16 cellular contexts compared by ENCODE assay signal in genomic region chr1:30314591-30314990, GRCh38.
A peak's percentile ranks its signal among the peaks of the same experiment; 100 is the strongest.
DNase-seq lines count a peak whose midpoint lies in the region; ATAC-seq and TF ChIP-seq lines count a peak whose summit lies in the region.
"Had no signal": no experiment of that assay in that cellular context is flagged by ENCODE, and none has a peak within 500 bp of the region (broad histone marks: within the 10 kb centered on the region; RNA-seq: fewer than 3 reads in every experiment).

No MANE protein-coding gene starts in this region.

- H3K27ac Mint-ChIP-seq in endodermal cell (peak overlapping the region; percentile 22), neural progenitor cell (no peak overlapping the region)
- H3K27ac Mint-ChIP-seq: CD4-positive, CD25-positive, alpha-beta regulatory T cell; GM23338 had no signal

- H3K4me2 ChIP-seq in BLaER1 (peak overlapping the region; percentile 55), neural progenitor cell (no peak overlapping the region)
- H3K4me2 ChIP-seq: GM23338 had no signal

- H2AFZ ChIP-seq in neural progenitor cell (replicated peaks), result no peak overlapping the region
- H2AFZ ChIP-seq: GM23338 had no signal

- H3K27me3 Mint-ChIP-seq in endodermal cell (ENCODE audit: insufficient read depth), result no peaks in the 10 kb centered on the region
- peaks cover 13% of the 10 kb centered on the region for H3K27me3 Mint-ChIP-seq in neural progenitor cell (ENCODE audit: insufficient read depth, low read depth)

- no peaks in the 10 kb centered on the region for H3K79me2 ChIP-seq in neural progenitor cell (ENCODE audit: low read depth)

- H3K4me1 ChIP-seq in BLaER1 (peaks cover 81% of the 10 kb centered on the region), endodermal cell (ENCODE audit: control insufficient read depth, insufficient read depth, low read length) (no peaks in the 10 kb centered on the region), neural progenitor cell (no peaks in the 10 kb centered on the region)
- H3K4me1 ChIP-seq: Caco-2 had no signal

- ATAC-seq in GM21786 (IDR thresholded peaks at IDR 0.05; ENCODE audit: unreplicated experiment), result no peak
- no peak for ATAC-seq in HG02798 (IDR thresholded peaks at IDR 0.05; ENCODE audit: poor library complexity, unreplicated experiment)
- ATAC-seq: GM23338, HepG2 had no signal

- no peaks in the 10 kb centered on the region for H3K36me3 ChIP-seq in BLaER1
- no peaks in the 10 kb centered on the region for H3K36me3 ChIP-seq in endodermal cell (ENCODE audit: control insufficient read depth, insufficient read depth, low read length)
- H3K36me3 ChIP-seq in neural progenitor cell, result no peaks in the 10 kb centered on the region

- no peak overlapping the region for H3K4me3 Mint-ChIP-seq in endodermal cell
- H3K4me3 Mint-ChIP-seq in neural progenitor cell, result peak overlapping the region; percentile 53
- H3K4me3 Mint-ChIP-seq: CD4-positive, CD25-positive, alpha-beta regulatory T cell; GM23338 had no signal

- no peaks in the 10 kb centered on the region for H3K27me3 ChIP-seq in BLaER1
- H3K27me3 ChIP-seq in endodermal cell (ENCODE audit: control insufficient read depth, insufficient read depth, low read length, poor library complexity, severe bottlenecking), result no peaks in the 10 kb centered on the region
- no peaks in the 10 kb centered on the region for H3K27me3 ChIP-seq in neural progenitor cell

- H3K9me3 Mint-ChIP-seq in endodermal cell (peaks cover 4% of the 10 kb centered on the region), neural progenitor cell (no peaks in the 10 kb centered on the region)

- H3K9me3 ChIP-seq in BLaER1 (no peaks in the 10 kb centered on the region), endodermal cell (ENCODE audit: control insufficient read depth, low read length) (peaks cover 12% of the 10 kb centered on the region), neural progenitor cell (ENCODE audit: low read depth) (no peaks in the 10 kb centered on the region)
- H3K9me3 ChIP-seq: Caco-2 had no signal

- H3K4me3 ChIP-seq in BLaER1 (no peak overlapping the region), endodermal cell (ENCODE audit: low read length) (no peak overlapping the region), neural progenitor cell (no peak overlapping the region)
- H3K4me3 ChIP-seq: GM23338 had no signal

- H3F3A ChIP-seq in neural progenitor cell (ENCODE audit: low read depth), result no peaks in the 10 kb centered on the region

- H3K36me3 Mint-ChIP-seq in endodermal cell (ENCODE audit: low read depth) (peaks cover 32% of the 10 kb centered on the region), neural progenitor cell (no peaks in the 10 kb centered on the region)
- H3K36me3 Mint-ChIP-seq: CD4-positive, CD25-positive, alpha-beta regulatory T cell; IgD-negative memory B cell had no signal

- H3K27ac ChIP-seq in BLaER1, result no peak overlapping the region
- H3K27ac ChIP-seq in endodermal cell (ENCODE audit: low read depth, low read length), result no peak overlapping the region
- H3K27ac ChIP-seq in neural progenitor cell, result no peak overlapping the region

- H3K4me1 Mint-ChIP-seq in endodermal cell (peaks cover 8% of the 10 kb centered on the region), neural progenitor cell (peaks cover 11% of the 10 kb centered on the region)
- H3K4me1 Mint-ChIP-seq: CD4-positive, CD25-positive, alpha-beta regulatory T cell had no signal

- TF ChIP-seq CTCF in endodermal cell (conservative IDR thresholded peaks at IDR 0.05) (no peak), neural progenitor cell (IDR thresholded peaks at IDR 0.05) (no peak)

- H3K9ac ChIP-seq in BLaER1 (no peak overlapping the region), endodermal cell (ENCODE audit: extremely low read depth, low read length, poor library complexity, severe bottlenecking) (no peak overlapping the region), neural progenitor cell (no peak overlapping the region)

- H4K20me1 ChIP-seq in BLaER1 (no peaks in the 10 kb centered on the region), neural progenitor cell (ENCODE audit: low read depth) (no peaks in the 10 kb centered on the region)

- peak; percentile 28 for DNase-seq in activated CD8-positive, alpha-beta memory T cell treated with anti-CD3 and anti-CD28 coated beads for 24 hours
- DNase-seq in activated CD8-positive, alpha-beta memory T cell treated with anti-CD3 and anti-CD28 coated beads, Interleukin-2, amount 50 U/mL, for 48 hours, result no peak
- DNase-seq in endodermal cell (no peak), neural progenitor cell (ENCODE audit: low spot score) (no peak), T-helper 9 cell (no peak)
- DNase-seq: 8988T; C1 segment of cervical spinal cord; Caco-2; CD4-positive, CD25-positive, alpha-beta regulatory T cell; HCEC 1CT had no signal

- WGBS in endodermal cell (ENCODE audit: insufficient coverage in 1 of 2, insufficient read length in 1 of 2), 2 experiments, result 92 to 100% methylated on average over 1 to 5 of the region's 5 CpGs
